Comparison of ENCODE assay signal across 15 cellular contexts in the genomic region with DNA sequence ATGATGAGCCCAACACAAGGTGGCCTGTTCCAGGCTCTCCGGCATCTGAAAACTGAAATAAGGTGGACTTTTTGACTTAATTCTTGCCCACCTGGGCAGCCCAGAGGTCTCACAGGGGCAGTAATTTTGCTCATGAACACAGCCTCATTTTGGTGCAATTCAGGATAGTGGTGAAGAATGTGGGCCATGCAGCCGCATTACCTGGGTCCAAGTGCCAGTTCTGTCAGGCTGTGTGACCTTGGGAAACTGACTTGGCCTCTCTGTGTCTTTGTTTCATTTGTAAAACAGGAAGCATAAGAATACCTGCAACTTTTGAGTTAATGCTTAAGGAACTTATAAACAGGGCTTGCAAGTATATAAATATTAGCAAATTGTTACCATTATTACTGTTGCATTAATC. TPM values are rescaled to one million over a fixed set of nuclear protein-coding genes. Genes with fewer than 3 reads are reported as not detected.
DNase-seq lines count a peak whose midpoint lies in the region; ATAC-seq, FAIRE-seq and TF ChIP-seq lines count a peak whose summit lies in the region.
"Had no signal": no experiment of that assay in that cellular context is flagged by ENCODE, and none has a peak within 500 bp of the region (broad histone marks: within the 10 kb centered on the region; RNA-seq: fewer than 3 reads in every experiment).

No MANE protein-coding gene starts in this region.

- H4K20me1 ChIP-seq in HepG2 (ENCODE audit: insufficient read depth, low read length), result peaks cover 3% of the 10 kb centered on the region; the same call in 1 of the 2 replicates

- no peak overlapping the region for H3K4me2 ChIP-seq in HepG2 (ENCODE audit: low read depth, low read length)

- H3K27ac ChIP-seq in HepG2 (ENCODE audit: extremely low read length, insufficient read depth, low read length) (no peak overlapping the region), right lobe of liver (no peak overlapping the region)

- DNase-seq in HepG2 (ENCODE audit: low spot score) (no peak), right lobe of liver (no peak), T-cell (no peak), DMS53 (lab: John Stamatoyannopoulos, UW) (no peak), mesothelial cell of epicardium (ENCODE audit: low spot score in 2 of 2, unreplicated experiment in 2 of 2) (no peak)
- no peak for DNase-seq in effector memory CD8-positive, alpha-beta T cell
- DNase-seq in stimulated activated CD4-positive, alpha-beta T cell treated with anti-CD3 and anti-CD28 coated beads, Interleukin-4, amount 100 ng/mL, for 1 hour, result no peak
- DNase-seq in stimulated activated CD4-positive, alpha-beta T cell treated with anti-CD3 and anti-CD28 coated beads, Interleukin-4, amount 100 ng/mL, for 24 hours, result no peak
- DNase-seq: activated effector memory CD4-positive, alpha-beta T cell treated with anti-CD3 and anti-CD28 coated beads, Interleukin-2, amount 50 U/mL, for 16 hours; DMS153; left lung; NCI-H2107; NCI-H748 treated with DMSO at 0.1 percent for 48 hours; RPMI8226 had no signal

- 53% methylated on average over 2 of the region's 2 CpGs for WGBS in HepG2 (ENCODE audit: low lambda C conversion rate)
- 73% methylated on average over 2 of the region's 2 CpGs for WGBS in right lobe of liver (ENCODE audit: insufficient coverage, low coverage, low lambda C conversion rate, missing lambda C conversion rate)

- no peak for TF ChIP-seq POLR2A in HepG2 (IDR thresholded peaks at IDR 0.05; ENCODE audit: insufficient read depth in 1 of 2, low read depth in 2 of 2, low read length in 2 of 2)
- no peak for TF ChIP-seq POLR2A in right lobe of liver (IDR thresholded peaks at IDR 0.05)

- H3K36me3 Mint-ChIP-seq in T-cell (no peaks in the 10 kb centered on the region), mesothelial cell of epicardium (no peaks in the 10 kb centered on the region)
- H3K36me3 Mint-ChIP-seq in effector memory CD8-positive, alpha-beta T cell (ENCODE audit: insufficient read depth), result peaks cover 70% of the 10 kb centered on the region

- CTCF ChIA-PET in HepG2 (lab: Yijun Ruan, JAX; ENCODE audit: low intra/inter-chr PET ratio, low total read pairs), result no interaction called here
- CTCF ChIA-PET in T-cell (lab: Charles Lee), result interaction anchor here (0.6 to 0.8 kb wide), 2 partner anchors 83 to 84 kb away, joined by 3 to 8 read pairs; no protein-coding TSS in a partner anchor

- TF ChIP-seq EP300 in HepG2 (IDR thresholded peaks at IDR 0.05; ENCODE audit: low read depth in 2 of 2, low read length in 2 of 2) (no peak), HepG2 (CRISPR knock-in tag; IDR thresholded peaks at IDR 0.05; ENCODE audit: borderline replicate concordance) (no peak)

- H3K36me3 ChIP-seq in HepG2 (replicated peaks in 1 of 2; ENCODE audit: control insufficient read depth in 1 of 2, insufficient read depth in 2 of 2, low read length in 2 of 2), result no peaks in the 10 kb centered on the region
- H3K36me3 ChIP-seq in right lobe of liver, result no peaks in the 10 kb centered on the region

- H3K9ac ChIP-seq in HepG2 (ENCODE audit: insufficient read depth, low read depth, low read length), result no peak overlapping the region

- H3K9me3 ChIP-seq in HepG2 (ENCODE audit: low read length), result no peaks in the 10 kb centered on the region
- no peaks in the 10 kb centered on the region for H3K9me3 ChIP-seq in right lobe of liver
- H3K9me3 ChIP-seq: left lung had no signal

- peak overlapping the region; percentile 94 to 96 (median 95) for H3K4me3 Mint-ChIP-seq in T-cell
- peak overlapping the region; percentile 98 to 99 for H3K4me3 Mint-ChIP-seq in effector memory CD8-positive, alpha-beta T cell
- H3K4me3 Mint-ChIP-seq in mesothelial cell of epicardium, result no peak overlapping the region

- no peak for TF ChIP-seq RAD21 in HepG2 (CRISPR knock-in tag; IDR thresholded peaks at IDR 0.05)

- peaks cover 18 to 96% of the 10 kb centered on the region in 2 experiments for H3K27me3 ChIP-seq in HepG2 (ENCODE audit: control insufficient read depth in 1 of 2, insufficient read depth in 2 of 2, low read length in 2 of 2)
- no peaks in the 10 kb centered on the region for H3K27me3 ChIP-seq in right lobe of liver

- in situ Hi-C loops in HepG2 (cut with HindIII; ENCODE audit: extremely low pct_ligation_motif_present, low pct_unique_long_range_greater_than_20kb), result no loop called here

- FAIRE-seq in HepG2 (lab: Jason Lieb, UNC), result no peak
- FAIRE-seq: bronchial epithelial cell had no signal

- H3K79me2 ChIP-seq in HepG2 (ENCODE audit: insufficient read depth, low read length), result no peaks in the 10 kb centered on the region

- H3K4me3 ChIP-seq in HepG2 (replicated peaks in 1 of 3; ENCODE audit: insufficient read depth in 1 of 3, low read depth in 2 of 3, low read length in 3 of 3) (no peak overlapping the region), right lobe of liver (no peak overlapping the region)

- POLR2A ChIA-PET in HepG2 (lab: Yijun Ruan, JAX), result no interaction called here
- POLR2A ChIA-PET in T-cell (lab: Charles Lee), result no interaction called here

- no peak for ATAC-seq in HepG2
- ATAC-seq in right lobe of liver, result no peak
- no peak for ATAC-seq in T-cell (replicated peaks in 1 of 4)
- ATAC-seq in effector memory CD8-positive, alpha-beta T cell (replicated peaks), result no peak

- H3K27ac Mint-ChIP-seq in T-cell (peak overlapping the region in 1 of 2 donors; percentile 98), mesothelial cell of epicardium (no peak overlapping the region)
- H3K27ac Mint-ChIP-seq in effector memory CD8-positive, alpha-beta T cell, result no peak overlapping the region

- H3K27me3 Mint-ChIP-seq in T-cell (no peaks in the 10 kb centered on the region), mesothelial cell of epicardium (ENCODE audit: low read depth) (peaks cover 51% of the 10 kb centered on the region)
- no peaks in the 10 kb centered on the region for H3K27me3 Mint-ChIP-seq in effector memory CD8-positive, alpha-beta T cell

- no peak for TF ChIP-seq CTCF in HepG2 (CRISPR knock-in tag; IDR thresholded peaks at IDR 0.05)
- TF ChIP-seq CTCF in right lobe of liver (IDR thresholded peaks at IDR 0.05), result no peak
- no peak for TF ChIP-seq CTCF in mesothelial cell of epicardium (IDR thresholded peaks at IDR 0.05; ENCODE audit: unreplicated experiment)

- intact Hi-C loops in HepG2 (cut with micrococcal nuclease; ENCODE audit: unreplicated experiment) (no loop called here), right lobe of liver (cut with DNase I) (no loop called here)

- H3K4me1 ChIP-seq in HepG2 (ENCODE audit: insufficient read depth, low read length) (no peaks in the 10 kb centered on the region), right lobe of liver (no peaks in the 10 kb centered on the region)

- H3K4me1 Mint-ChIP-seq in T-cell, result peaks cover 0 to 93% (median 84%) of the 10 kb centered on the region in 3 donors
- peaks cover 83 to 86% of the 10 kb centered on the region in 2 donors for H3K4me1 Mint-ChIP-seq in effector memory CD8-positive, alpha-beta T cell (ENCODE audit: low read depth in 2 of 2)
- H3K4me1 Mint-ChIP-seq in mesothelial cell of epicardium, result peaks cover 39% of the 10 kb centered on the region

- no TSS peak for BruUV-seq in HepG2 (replicated peaks; lab: Mats Ljungman, UMichigan)

- no peak overlapping the region for H2AFZ ChIP-seq in HepG2 (ENCODE audit: low read length)

- H3K9me3 Mint-ChIP-seq in T-cell (no peaks in the 10 kb centered on the region), mesothelial cell of epicardium (no peaks in the 10 kb centered on the region)
- no peaks in the 10 kb centered on the region for H3K9me3 Mint-ChIP-seq in effector memory CD8-positive, alpha-beta T cell

TF ChIP-seq in HepG2, 621 proteins besides CTCF, POLR2A, EP300 and RAD21:
- no peak for TF ChIP-seq TCF7 (IDR thresholded peaks at IDR 0.05; ENCODE audit: low read depth)
- TF ChIP-seq ZNF850 (CRISPR knock-in tag; conservative IDR thresholded peaks at IDR 0.05), result no peak
- peak; percentile 93 for TF ChIP-seq ZNF768 (CRISPR knock-in tag; IDR thresholded peaks at IDR 0.05)

RNA-seq across cellular contexts. Expression of gene PREX1, which starts 5.6 kb away (rescaled TPM):
- 0.02 and 0.06 TPM in 2 replicates for total RNA-seq in HepG2 (2016; rRNA removed; fragmentation: Illumina TruSeq; extraction: Trizol)
- total RNA-seq in HepG2 (2016; cell fraction: cytosol; rRNA removed; fragmentation: Illumina TruSeq; extraction: Trizol; ENCODE audit: low read depth), result under 0.01 TPM in 1 of 2 replicates, not detected in the other
- 0.02 TPM in 1 of 2 replicates, not detected in the other for total RNA-seq in HepG2 (2016; cell fraction: insoluble cytoplasmic fraction; rRNA removed; fragmentation: Illumina TruSeq; extraction: Trizol)
- total RNA-seq in HepG2 (2016; cell fraction: membrane; rRNA removed; fragmentation: Illumina TruSeq; extraction: Trizol), result 0.03 and 0.56 TPM in 2 replicates
- total RNA-seq in HepG2 (2016; cell fraction: nucleus; rRNA removed; fragmentation: Illumina TruSeq; extraction: Trizol), result not detected in 2 replicates
- 0.04 and 0.05 TPM in 2 replicates for polyA plus RNA-seq in HepG2 (2011; rRNA removed)
- polyA plus RNA-seq in HepG2 (2011; cell fraction: cytosol; rRNA removed), result 0.03 and 0.07 TPM in 2 replicates
- 0.17 and 0.19 TPM in 2 replicates for polyA plus RNA-seq in HepG2 (2011; cell fraction: nucleus; rRNA removed)
- polyA plus RNA-seq in HepG2 (2012), result 0.03 and 0.05 TPM in 2 replicates
- polyA plus RNA-seq in HepG2 (2016; cell fraction: cytosol; fragmentation: Illumina TruSeq; extraction: Trizol; ENCODE audit: low read depth), result 0.02 TPM in 1 of 2 replicates, not detected in the other
- polyA plus RNA-seq in HepG2 (2016; cell fraction: insoluble cytoplasmic fraction; fragmentation: Illumina TruSeq; extraction: Trizol; ENCODE audit: low read depth), result not detected in 2 replicates
- polyA plus RNA-seq in HepG2 (2016; cell fraction: membrane; fragmentation: Illumina TruSeq; extraction: Trizol; ENCODE audit: low read depth), result not detected in 2 replicates
- not detected in 2 replicates for polyA plus RNA-seq in HepG2 (2016; cell fraction: nucleus; fragmentation: Illumina TruSeq; extraction: Trizol; ENCODE audit: insufficient read depth, low read depth)
- 0.08 and 15.2 TPM in 2 replicates for polyA minus RNA-seq in HepG2 (2011; rRNA and poly(A)+ RNA removed; ENCODE audit: low replicate concordance)
- polyA minus RNA-seq in HepG2 (2011; cell fraction: cytosol; rRNA and poly(A)+ RNA removed), result 0.20 and 0.44 TPM in 2 replicates
- 0.12 and 0.13 TPM in 2 replicates for polyA minus RNA-seq in HepG2 (2011; cell fraction: nucleus; rRNA and poly(A)+ RNA removed)
- 10 to 100 TPM in 2 of 6 experiments, 1 to 10 TPM in 4; 4.4 to 11.1 (median 8.7) TPM for total RNA-seq in right lobe of liver
- total RNA-seq in T-cell, result 100 to 1,000 TPM in 4 of 5 donors, 10 to 100 TPM in 1; 99.2 to 181 (median 137) TPM
- 7.9 to 8.6 TPM (median 8.3 TPM) in 3 replicates for total RNA-seq in mesothelial cell of epicardium

Comparison
In these comparisons a context has a peak if more than half of its experiments do, and no peak if none do; other contexts are left out.
1. RNA of gene PREX1, which starts 5.6 kb away (total RNA-seq): 99.2 to 181 TPM in T-cell; 4.4 to 11.1 TPM in right lobe of liver, 7.9 to 8.6 TPM in mesothelial cell of epicardium and under 0.01 to 0.56 TPM in HepG2; every median in the first group is over 4 times any median in the second.